Comparison of ENCODE assay signal across 8 cellular contexts in the genomic region with DNA sequence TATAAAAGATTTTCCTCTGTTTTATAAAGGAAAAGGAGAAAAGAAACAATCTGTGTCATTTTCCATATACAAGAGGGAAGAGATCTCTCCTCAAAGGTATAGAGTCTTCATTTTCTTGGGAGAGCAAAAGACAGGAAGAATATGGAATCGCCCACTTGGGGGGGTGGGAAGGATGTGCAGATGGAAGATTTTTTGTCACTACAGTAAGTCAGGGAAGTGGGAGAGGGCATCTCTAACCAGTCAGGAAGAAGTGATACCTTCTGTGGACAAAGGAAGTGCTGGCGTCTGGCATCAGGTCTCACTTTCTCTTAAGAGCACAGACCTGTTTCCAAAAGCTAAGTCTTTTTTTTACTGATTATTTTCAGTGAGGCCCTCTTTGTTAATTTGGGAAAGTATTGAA. TPM values are rescaled to one million over a fixed set of nuclear protein-coding genes. Genes with fewer than 3 reads are reported as not detected.
A peak's percentile ranks its signal among the peaks of the same experiment; 100 is the strongest.
DNase-seq lines count a peak whose midpoint lies in the region; ATAC-seq, FAIRE-seq and TF ChIP-seq lines count a peak whose summit lies in the region.

No MANE protein-coding gene starts in this region.

- 17% methylated on average over 2 of the region's 2 CpGs for WGBS in right cardiac atrium

- H3K4me1 Mint-ChIP-seq in activated CD8-positive, alpha-beta T cell treated with anti-CD3 and anti-CD28 coated beads, Interleukin-2, amount 10 ng/mL, durations not matched to agents 7 days and 5 days (ENCODE audit: low read depth) = peaks cover 49% of the 10 kb centered on the region

- FAIRE-seq in kidney (lab: Jason Lieb, UNC) = no peak

- ATAC-seq in right cardiac atrium (no peak), left ventricle myocardium superior (no peak), GM21529 (IDR thresholded peaks at IDR 0.05; ENCODE audit: unreplicated experiment) (no peak), HG03135 (IDR thresholded peaks at IDR 0.05; ENCODE audit: unreplicated experiment) (no peak)
- ATAC-seq in activated CD8-positive, alpha-beta T cell treated with anti-CD3 and anti-CD28 coated beads, Interleukin-2, amount 10 ng/mL, durations not matched to agents 7 days and 5 days = no peak

- no peak overlapping the region for H3K27ac ChIP-seq in right cardiac atrium (ENCODE audit: low read length)
- H3K27ac ChIP-seq in kidney (ENCODE audit: low read depth in 2 of 2, low read length in 2 of 2) = no peak overlapping the region
- no peak overlapping the region for H3K27ac ChIP-seq in vagina

- POLR2A ChIA-PET in activated CD8-positive, alpha-beta T cell treated with anti-CD3 and anti-CD28 coated beads, Interleukin-2, amount 10 ng/mL, durations not matched to agents 7 days and 5 days (lab: Charles Lee) = interaction anchor here (1.0 to 1.2 kb wide), 2 partner anchors 10 to 86 kb away, joined by 3 read pairs; partner anchors contain the start of gene PISD

- peak overlapping the region in 1 of 2 donors; percentile 95 for H3K9ac ChIP-seq in kidney (ENCODE audit: low read length in 2 of 2)

- H3K4me3 ChIP-seq in right cardiac atrium (ENCODE audit: low read length) (peak overlapping the region; percentile 79), kidney (ENCODE audit: low read length in 2 of 2) (peak overlapping the region; percentile 91 to 96), vagina (peak overlapping the region; percentile 89 to 98)

- H3K27ac Mint-ChIP-seq in activated CD8-positive, alpha-beta T cell treated with anti-CD3 and anti-CD28 coated beads, Interleukin-2, amount 10 ng/mL, durations not matched to agents 7 days and 5 days = peak overlapping the region; percentile 96

- DNase-seq in right cardiac atrium (no peak), left ventricle myocardium superior (no peak), kidney (no peak), vagina (ENCODE audit: extremely low spot score in 2 of 2) (no peak)
- DNase-seq in activated CD8-positive, alpha-beta T cell treated with anti-CD3 and anti-CD28 coated beads, Interleukin-2, amount 10 ng/mL, durations not matched to agents 7 days and 5 days = no peak
- DNase-seq in stimulated activated CD4-positive, alpha-beta T cell treated with anti-CD3 and anti-CD28 coated beads, Interleukin-4, amount 100 ng/mL, for 24 hours = no peak

- intact Hi-C loops in right cardiac atrium (cut with DNase I) = loop anchor here in 1 of 4 donors (10.0 kb wide), 1 partner anchor 84 kb away; the partner anchor contains the start of gene PISD
- intact Hi-C loops in left ventricle myocardium superior (cut with micrococcal nuclease) = no loop called here
- intact Hi-C loops in kidney (cut with DNase I) = no loop called here
- intact Hi-C loops in vagina (cut with DNase I) = no loop called here

- H3K27me3 ChIP-seq in right cardiac atrium (ENCODE audit: control insufficient read depth, insufficient read depth) (no peaks in the 10 kb centered on the region), vagina (no peaks in the 10 kb centered on the region)

- peaks cover 2% of the 10 kb centered on the region for H3K4me1 ChIP-seq in right cardiac atrium (ENCODE audit: control insufficient read depth, insufficient read depth, low read length)
- peaks cover 4 to 8% of the 10 kb centered on the region in 2 donors for H3K4me1 ChIP-seq in kidney (ENCODE audit: control insufficient read depth in 1 of 2, insufficient read depth in 1 of 2, low read depth in 1 of 2, low read length in 2 of 2)
- peaks cover 43% of the 10 kb centered on the region for H3K4me1 ChIP-seq in vagina

- H3K36me3 ChIP-seq in kidney (ENCODE audit: control insufficient read depth in 1 of 2, insufficient read depth in 2 of 2, low read length in 2 of 2) = no peaks in the 10 kb centered on the region
- no peaks in the 10 kb centered on the region for H3K36me3 ChIP-seq in vagina

- CTCF ChIA-PET in activated CD8-positive, alpha-beta T cell treated with anti-CD3 and anti-CD28 coated beads, Interleukin-2, amount 10 ng/mL, durations not matched to agents 7 days and 5 days (lab: Charles Lee) = interaction anchor here (0.9 to 1.9 kb wide), 3 partner anchors 81 to 86 kb away, joined by 3 to 11 read pairs (median 3); partner anchors contain the start of gene PISD

- H3K9me3 ChIP-seq in right cardiac atrium (ENCODE audit: control insufficient read depth, low read length) (no peaks in the 10 kb centered on the region), kidney (ENCODE audit: control insufficient read depth in 1 of 2, low read length in 2 of 2) (no peaks in the 10 kb centered on the region), vagina (no peaks in the 10 kb centered on the region)

- TF ChIP-seq CTCF in kidney (IDR thresholded peaks at IDR 0.05; ENCODE audit: borderline replicate concordance, extremely low read depth, insufficient read depth) (no peak), vagina (IDR thresholded peaks at IDR 0.05) (no peak)

- H3K36me3 Mint-ChIP-seq in activated CD8-positive, alpha-beta T cell treated with anti-CD3 and anti-CD28 coated beads, Interleukin-2, amount 10 ng/mL, durations not matched to agents 7 days and 5 days (ENCODE audit: low read depth) = peaks cover 24% of the 10 kb centered on the region

- peak overlapping the region; percentile 90 for H3K4me3 Mint-ChIP-seq in activated CD8-positive, alpha-beta T cell treated with anti-CD3 and anti-CD28 coated beads, Interleukin-2, amount 10 ng/mL, durations not matched to agents 7 days and 5 days

- no peak for TF ChIP-seq POLR2A in vagina (IDR thresholded peaks at IDR 0.05)

- no peaks in the 10 kb centered on the region for H3K9me3 Mint-ChIP-seq in activated CD8-positive, alpha-beta T cell treated with anti-CD3 and anti-CD28 coated beads, Interleukin-2, amount 10 ng/mL, durations not matched to agents 7 days and 5 days (ENCODE audit: insufficient read depth)

- no peaks in the 10 kb centered on the region for H3K27me3 Mint-ChIP-seq in activated CD8-positive, alpha-beta T cell treated with anti-CD3 and anti-CD28 coated beads, Interleukin-2, amount 10 ng/mL, durations not matched to agents 7 days and 5 days (ENCODE audit: low read depth)

RNA-seq across cellular contexts. Expression of gene PRR14L, which starts 1.4 kb away (rescaled TPM):
- total RNA-seq in right cardiac atrium (10 to 100 TPM; 16.4 to 23.4 (median 22.8) TPM), left ventricle myocardium superior (16.4 TPM), kidney (45.3 TPM), vagina (37.3 TPM)
- polyA plus RNA-seq in right cardiac atrium (5.6 TPM), kidney (ENCODE audit: insufficient read depth, low read depth, low replicate concordance) (5.1 TPM)
- 10 to 100 TPM; 64.0 to 65.3 TPM for total RNA-seq in activated CD8-positive, alpha-beta T cell treated with anti-CD3 and anti-CD28 coated beads, Interleukin-2, amount 10 ng/mL, durations not matched to agents 7 days and 5 days

RNA-seq across cellular contexts. Expression of gene DEPDC5, which starts 5.3 kb away (rescaled TPM):
- 10 to 100 TPM; 12.4 to 15.3 (median 13.6) TPM for total RNA-seq in right cardiac atrium
- polyA plus RNA-seq in right cardiac atrium = 6.9 TPM
- total RNA-seq in left ventricle myocardium superior = 16.7 TPM
- total RNA-seq in activated CD8-positive, alpha-beta T cell treated with anti-CD3 and anti-CD28 coated beads, Interleukin-2, amount 10 ng/mL, durations not matched to agents 7 days and 5 days = 10 to 100 TPM; 43.5 to 45.6 TPM
- 27.3 TPM for total RNA-seq in kidney
- 12.1 TPM for polyA plus RNA-seq in kidney (ENCODE audit: insufficient read depth, low read depth, low replicate concordance)
- total RNA-seq in vagina = 28.7 TPM
